ENCODE assay signal across 8 cellular contexts in the genomic region with DNA sequence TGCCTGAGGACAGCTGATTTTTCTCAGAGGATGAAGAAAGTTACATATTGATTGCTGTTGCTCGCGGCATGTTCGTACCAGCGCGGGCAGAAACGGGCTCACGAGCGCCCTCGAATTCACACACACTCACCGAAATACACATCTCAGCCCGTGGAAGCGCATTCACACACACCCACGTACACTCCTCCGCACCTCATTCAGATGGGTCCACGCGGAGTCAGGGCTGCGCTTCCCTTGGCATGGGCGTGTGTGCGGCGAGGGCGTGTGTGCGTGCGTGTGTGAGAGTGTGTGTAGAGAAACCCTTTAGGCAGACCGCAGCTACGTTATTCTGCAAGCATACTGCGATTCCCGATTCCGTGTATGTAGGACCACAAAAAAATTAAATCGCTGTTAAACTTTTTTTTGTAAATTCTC. TPM values are rescaled to one million over a fixed set of nuclear protein-coding genes. Genes with fewer than 3 reads are reported as not detected.
DNase-seq lines count a peak whose midpoint lies in the region; ATAC-seq and TF ChIP-seq lines count a peak whose summit lies in the region.

No MANE protein-coding gene starts in this region.

- no peak for ATAC-seq in GM21786 (IDR thresholded peaks at IDR 0.05; ENCODE audit: unreplicated experiment)
- ATAC-seq in GM18867 (IDR thresholded peaks at IDR 0.05; ENCODE audit: unreplicated experiment): no peak

- H3K4me1 ChIP-seq in Peyer's patch: peaks cover 0 to 17% (median 0%) of the 10 kb centered on the region in 4 donors
- H3K4me1 ChIP-seq in neural progenitor cell: peaks cover 6% of the 10 kb centered on the region

- H3K27ac ChIP-seq in Peyer's patch (no peak overlapping the region), neural progenitor cell (no peak overlapping the region)

- H3K27me3 ChIP-seq in BJ (ENCODE audit: control insufficient read depth, insufficient read depth, low read length) (peaks cover 30% of the 10 kb centered on the region), Peyer's patch (peaks cover 0 to 22% of the 10 kb centered on the region in 2 donors), neural progenitor cell (peaks cover 63% of the 10 kb centered on the region)

- H3K36me3 ChIP-seq in BJ (ENCODE audit: control insufficient read depth, insufficient read depth, low read length) (no peaks in the 10 kb centered on the region), Peyer's patch (no peaks in the 10 kb centered on the region), neural progenitor cell (no peaks in the 10 kb centered on the region)

- H3K9ac ChIP-seq in neural progenitor cell: no peak overlapping the region

- DNase-seq in BJ (ENCODE audit: low read depth): no peak
- peak in 1 of 3 donors; percentile 30 for DNase-seq in Peyer's patch
- DNase-seq in epithelial cell of proximal tubule (ENCODE audit: low read depth): no peak
- DNase-seq in neural progenitor cell (ENCODE audit: low spot score): no peak
- no peak for DNase-seq in SHP77 treated with DMSO at 0.1 percent for 48 hours (lab: John Stamatoyannopoulos, UW)
- DNase-seq in GM13976 (ENCODE audit: low spot score): no peak

- H3K4me2 ChIP-seq in neural progenitor cell: peak overlapping the region; percentile 90

- H3K9me3 ChIP-seq in Peyer's patch: peaks cover 0 to 5% (median 0%) of the 10 kb centered on the region in 4 donors
- no peaks in the 10 kb centered on the region for H3K9me3 ChIP-seq in neural progenitor cell (ENCODE audit: low read depth)

- no peaks in the 10 kb centered on the region for H3K79me2 ChIP-seq in neural progenitor cell (ENCODE audit: low read depth)

- H3K27me3 Mint-ChIP-seq in neural progenitor cell (ENCODE audit: insufficient read depth, low read depth): peaks cover 27% of the 10 kb centered on the region

- TF ChIP-seq CTCF in BJ (IDR thresholded peaks at IDR 0.05; ENCODE audit: insufficient read depth, low read depth, low read length) (no peak), Peyer's patch (IDR thresholded peaks at IDR 0.05) (no peak), epithelial cell of proximal tubule (conservative IDR thresholded peaks at IDR 0.05; ENCODE audit: low read depth, low read length) (no peak), neural progenitor cell (IDR thresholded peaks at IDR 0.05) (peak; percentile 28), GM13976 (IDR thresholded peaks at IDR 0.05; ENCODE audit: borderline replicate concordance, control extremely low read depth, extremely low read depth, insufficient read depth, missing control alignments) (no peak)

- peaks cover 10% of the 10 kb centered on the region for H3K36me3 Mint-ChIP-seq in neural progenitor cell

- peak overlapping the region; percentile 99 for H3K4me3 Mint-ChIP-seq in neural progenitor cell

- peaks cover 22% of the 10 kb centered on the region for H3F3A ChIP-seq in neural progenitor cell (ENCODE audit: low read depth)

- peaks cover 12% of the 10 kb centered on the region for H3K4me1 Mint-ChIP-seq in neural progenitor cell

- H3K27ac Mint-ChIP-seq in neural progenitor cell: no peak overlapping the region

- peaks cover 18% of the 10 kb centered on the region for H3K9me3 Mint-ChIP-seq in neural progenitor cell

- POLR2A ChIA-PET in BJ (lab: Charles Lee): no interaction called here

- TF ChIP-seq POLR2A in Peyer's patch (IDR thresholded peaks at IDR 0.05): no peak

- peaks cover 23% of the 10 kb centered on the region for H4K20me1 ChIP-seq in neural progenitor cell (ENCODE audit: low read depth)

- in situ Hi-C loops in GM13976 (cut with MboI; ENCODE audit: low sequenced_read_pairs, unreplicated experiment): loop anchor here (25.0 kb wide), 1 partner anchor 1683 kb away; no protein-coding TSS in a partner anchor

- H2AFZ ChIP-seq in neural progenitor cell (replicated peaks): peak overlapping the region; percentile 91

- H3K4me3 ChIP-seq in BJ (ENCODE audit: low read depth, low read length): 0 out of 2 replicates have a peak overlapping the region, but pooled peaks have one; percentile 9
- peak overlapping the region in 3 of 4 donors; percentile 6 to 49 (median 35) for H3K4me3 ChIP-seq in Peyer's patch
- peak overlapping the region; percentile 43 for H3K4me3 ChIP-seq in epithelial cell of proximal tubule (ENCODE audit: low read depth, low read length)
- peak overlapping the region; percentile 82 for H3K4me3 ChIP-seq in neural progenitor cell

- CTCF ChIA-PET in BJ (lab: Yijun Ruan, JAX): interaction anchor here (0.6 kb wide), 1 partner anchor 44 kb away, joined by 3 read pairs; no protein-coding TSS in a partner anchor

RNA-seq across cellular contexts. Expression of a gene that starts 2.1 kb away (rescaled TPM):
- polyA plus RNA-seq in BJ (2011; rRNA removed): 0.01 TPM in 1 of 2 replicates, not detected in the other
- 0.14 TPM in 1 of 2 replicates, not detected in the other for polyA minus RNA-seq in BJ (2011; rRNA and poly(A)+ RNA removed)
- total RNA-seq in Peyer's patch: 1 to 10 TPM in 3 of 4 donors, under 1 TPM in 1; 0.88 to 4.1 (median 1.8) TPM
- 0.12 and 0.65 TPM in 2 replicates for total RNA-seq in epithelial cell of proximal tubule
- 5.3 and 6.2 TPM in 2 replicates for total RNA-seq in neural progenitor cell (ENCODE audit: low replicate concordance)

Comparison
In these comparisons a context has a peak if more than half of its experiments do, and no peak if none do; other contexts are left out.
1. H3K4me3 ChIP-seq: peak in every context shown above with its lines; median percentile 82 in neural progenitor cell; 43 in epithelial cell of proximal tubule; 35 in Peyer's patch; 9 in BJ.